In genomic region chr11:65181569-65182257, GRCh38 we compare ENCODE assay signal across 7 cellular contexts. TPM values are rescaled to one million over a fixed set of nuclear protein-coding genes. Genes with fewer than 3 reads are reported as not detected.
DNase-seq lines count a peak whose midpoint lies in the region; ATAC-seq, FAIRE-seq and TF ChIP-seq lines count a peak whose summit lies in the region.

CAPN1 (plus strand) TSS chr11:65181928; CDS start chr11:65182702, 774 bp downstream.

- no peak for TF ChIP-seq POLR2A in right lobe of liver (IDR thresholded peaks at IDR 0.05)

- FAIRE-seq in GM18507 (lab: Jason Lieb, UNC), result peak; percentile 79

- TF ChIP-seq CTCF in right lobe of liver (IDR thresholded peaks at IDR 0.05), result no peak

- no peaks in the 10 kb centered on the region for H3K9me3 ChIP-seq in right lobe of liver

- no peaks in the 10 kb centered on the region for H3K27me3 ChIP-seq in right lobe of liver

- H3K27ac ChIP-seq in right lobe of liver, result peak within 1 kb of the TSS; percentile 63 to 87 (median 81)

- peak within 1 kb of the TSS; percentile 60 to 94 (median 88) for H3K4me3 ChIP-seq in right lobe of liver

- H3K36me3 ChIP-seq in right lobe of liver, result peaks cover 0 to 6% (median 0%) of the 10 kb centered on the region in 4 donors

- H3K4me1 ChIP-seq in right lobe of liver, result peaks cover 0 to 4% (median 0%) of the 10 kb centered on the region in 4 donors

- ATAC-seq in HG03108 (IDR thresholded peaks at IDR 0.05; ENCODE audit: unreplicated experiment), result peak; percentile 31
- peak; percentile 67 to 74 (median 72) for ATAC-seq in right lobe of liver

- 1% methylated on average over 11 of the region's 43 CpGs for WGBS in right lobe of liver (ENCODE audit: insufficient coverage, low coverage, low lambda C conversion rate, missing lambda C conversion rate)

- DNase-seq in GM18507 (ENCODE audit: extremely low spot score, insufficient read length, low read depth) (peak; percentile 72), NCI-H748 (lab: John Stamatoyannopoulos, UW; ENCODE audit: unreplicated experiment) (peak; percentile 74), dermis microvascular lymphatic vessel endothelial cell (ENCODE audit: low read depth in 2 of 2) (peak in 1 of 2 donors; percentile 76), right lobe of liver (peak; percentile 84 to 91 (median 84))
- DNase-seq in activated CD4-positive, alpha-beta T cell treated with anti-CD3 and anti-CD28 coated beads, Interleukin-2, amount 50 U/mL, for 4 hours, result peak; percentile 61 to 66
- DNase-seq in stimulated activated CD4-positive, alpha-beta T cell treated with anti-CD3 and anti-CD28 coated beads, Interleukin-4, amount 100 ng/mL, for 24 hours, result peak; percentile 83

- intact Hi-C loops in right lobe of liver (cut with DNase I), result loop anchor here (5.0 to 10.0 kb wide), 2 partner anchors 57 to 59 kb away; partner anchors contain the start of genes FAU (in 2 of the 2) and MRPL49 (in 2 of the 2)

RNA-seq across cellular contexts. Expression of gene CAPN1, which starts in this region (rescaled TPM):
- total RNA-seq in dermis microvascular lymphatic vessel endothelial cell (81.3 and 88.1 TPM in 2 replicates), right lobe of liver (100 to 1,000 TPM in 1 of 6 experiments, 10 to 100 TPM in 5; 55.7 to 124 (median 83.1) TPM)
